Comparison of ENCODE assay signal across 32 cellular contexts in the genomic region with DNA sequence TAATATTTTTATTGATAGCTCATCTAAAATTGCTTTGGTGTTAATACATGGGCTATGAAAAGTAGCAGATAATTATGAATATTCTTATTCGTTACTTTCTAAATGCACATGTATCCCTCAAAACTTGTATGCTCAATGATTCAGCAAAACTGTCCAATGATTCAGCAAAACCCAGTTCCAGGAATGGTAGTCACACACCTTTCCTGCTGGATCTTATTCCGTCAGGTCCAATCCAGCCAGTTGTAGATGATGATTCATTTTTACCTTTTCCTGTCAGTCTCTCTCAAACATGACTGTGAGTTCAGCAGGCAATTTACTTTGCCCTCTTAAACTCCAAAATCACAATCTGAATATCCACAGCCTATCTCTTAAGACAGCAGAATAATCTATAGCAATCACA. TPM values are rescaled to one million over a fixed set of nuclear protein-coding genes. Genes with fewer than 3 reads are reported as not detected.
"Had no signal": no experiment of that assay in that cellular context is flagged by ENCODE, and none has a peak within 500 bp of the region (broad histone marks: within the 10 kb centered on the region; RNA-seq: fewer than 3 reads in every experiment).

No MANE protein-coding gene starts in this region.

- H3K4me1 ChIP-seq: esophagus muscularis mucosa, heart right ventricle, sigmoid colon had no signal

- H3K9me3 ChIP-seq: esophagus muscularis mucosa, heart right ventricle, ovary, sigmoid colon, thoracic aorta had no signal

- H3K9me3 Mint-ChIP-seq: activated T-helper 17 cell treated with anti-CD3 and anti-CD28 coated beads, Interleukin-2, amount 50 U/mL, for 72 hours had no signal

- H3K4me3 Mint-ChIP-seq: activated CD8-positive, alpha-beta T cell treated with anti-CD3 and anti-CD28 coated beads for 36 hours; activated T-cell treated with anti-CD3 and anti-CD28 coated beads, Interleukin-2, amount 50 U/mL, for 4 hours; activated T-helper 17 cell treated with anti-CD3 and anti-CD28 coated beads, Interleukin-2, amount 50 U/mL, for 72 hours; effector memory CD8-positive, alpha-beta T cell; mesothelial cell of epicardium; naive B cell; stimulated activated effector memory CD8-positive, alpha-beta T cell treated with anti-CD3 and anti-CD28 coated beads, Interleukin-12 subunit alpha, Interleukin-12 subunit beta, amount 100 ng/mL, for 72 hours; stimulated activated naive CD8-positive, alpha-beta T cell treated with anti-CD3 and anti-CD28 coated beads, Interleukin-15, Interleukin-2, amounts not matched to agents 100 ng/mL and 50 ng/mL, for 24 hours had no signal

- DNase-seq: activated CD4-positive, alpha-beta T cell treated with anti-CD3 and anti-CD28 coated beads, Interleukin-2, amount 50 U/mL, for 1 hour; activated CD4-positive, CD25-positive, alpha-beta regulatory T cell treated with anti-CD3 and anti-CD28 coated beads, Interleukin-2, amount 50 U/mL, for 72 hours; activated CD8-positive, alpha-beta T cell treated with anti-CD3 and anti-CD28 coated beads for 36 hours; activated T-cell treated with anti-CD3 and anti-CD28 coated beads, Interleukin-2, amount 50 U/mL, for 4 hours; anterior cingulate cortex; effector memory CD8-positive, alpha-beta T cell; foreskin melanocyte; heart right ventricle; left cardiac atrium; left ventricle myocardium superior; naive B cell; ovary; retina; sigmoid colon; small intestine; stimulated activated CD4-positive, alpha-beta T cell treated with anti-CD3 and anti-CD28 coated beads, Interleukin-4, amount 100 ng/mL, for 24 hours; T-helper 2 cell; trophoblast cell had no signal

- H3K27me3 Mint-ChIP-seq: activated CD8-positive, alpha-beta T cell treated with anti-CD3 and anti-CD28 coated beads for 36 hours; activated T-helper 17 cell treated with anti-CD3 and anti-CD28 coated beads, Interleukin-2, amount 50 U/mL, for 72 hours; effector memory CD8-positive, alpha-beta T cell; naive B cell; progenitor cell of endocrine pancreas; stimulated activated naive CD8-positive, alpha-beta T cell treated with anti-CD3 and anti-CD28 coated beads, Interleukin-15, Interleukin-2, amounts not matched to agents 100 ng/mL and 50 ng/mL, for 24 hours had no signal

- H3K4me3 ChIP-seq: coronary artery, esophagus muscularis mucosa, heart right ventricle, ovary, sigmoid colon, thoracic aorta had no signal

- H3K36me3 ChIP-seq: esophagus muscularis mucosa, heart right ventricle, ovary, sigmoid colon, thoracic aorta had no signal

- ATAC-seq: activated CD8-positive, alpha-beta T cell treated with anti-CD3 and anti-CD28 coated beads for 36 hours; activated naive CD4-positive, alpha-beta T cell treated with anti-CD3 and anti-CD28 coated beads, Interleukin-2, amount 50 U/mL, for 72 hours; activated T-cell treated with anti-CD3 and anti-CD28 coated beads, Interleukin-2, amount 50 U/mL, for 4 hours; activated T-helper 17 cell treated with anti-CD3 and anti-CD28 coated beads, Interleukin-2, amount 50 U/mL, for 72 hours; effector memory CD8-positive, alpha-beta T cell; heart right ventricle; left cardiac atrium; left ventricle myocardium superior; stimulated activated effector memory CD8-positive, alpha-beta T cell treated with anti-CD3 and anti-CD28 coated beads, Interleukin-12 subunit alpha, Interleukin-12 subunit beta, amount 100 ng/mL, for 72 hours had no signal

- H3K4me1 Mint-ChIP-seq: activated T-helper 17 cell treated with anti-CD3 and anti-CD28 coated beads, Interleukin-2, amount 50 U/mL, for 72 hours; mesothelial cell of epicardium; naive B cell; stimulated activated effector memory CD8-positive, alpha-beta T cell treated with anti-CD3 and anti-CD28 coated beads, Interleukin-12 subunit alpha, Interleukin-12 subunit beta, amount 100 ng/mL, for 72 hours had no signal

- H3K27ac Mint-ChIP-seq: activated CD8-positive, alpha-beta T cell treated with anti-CD3 and anti-CD28 coated beads for 36 hours; activated naive CD4-positive, alpha-beta T cell treated with anti-CD3 and anti-CD28 coated beads, Interleukin-2, amount 50 U/mL, for 72 hours; activated T-helper 17 cell treated with anti-CD3 and anti-CD28 coated beads, Interleukin-2, amount 50 U/mL, for 72 hours; effector memory CD8-positive, alpha-beta T cell; mesothelial cell of epicardium; naive B cell; progenitor cell of endocrine pancreas; stimulated activated effector memory CD8-positive, alpha-beta T cell treated with anti-CD3 and anti-CD28 coated beads, Interleukin-12 subunit alpha, Interleukin-12 subunit beta, amount 100 ng/mL, for 72 hours; stimulated activated naive CD8-positive, alpha-beta T cell treated with anti-CD3 and anti-CD28 coated beads, Interleukin-15, Interleukin-2, amounts not matched to agents 100 ng/mL and 50 ng/mL, for 24 hours had no signal

- H3K27ac ChIP-seq: coronary artery, esophagus muscularis mucosa, heart right ventricle, ovary, sigmoid colon, thoracic aorta had no signal

- H3K27me3 ChIP-seq: esophagus muscularis mucosa, heart right ventricle, ovary, sigmoid colon had no signal

- H3K36me3 Mint-ChIP-seq: naive B cell; stimulated activated effector memory CD8-positive, alpha-beta T cell treated with anti-CD3 and anti-CD28 coated beads, Interleukin-12 subunit alpha, Interleukin-12 subunit beta, amount 100 ng/mL, for 72 hours had no signal

RNA-seq across cellular contexts. Expression of a gene that starts 12.9 kb away (rescaled TPM):
- total RNA-seq: activated CD8-positive, alpha-beta T cell treated with anti-CD3 and anti-CD28 coated beads for 36 hours; activated naive CD4-positive, alpha-beta T cell treated with anti-CD3 and anti-CD28 coated beads, Interleukin-2, amount 50 U/mL, for 72 hours; activated T-cell treated with anti-CD3 and anti-CD28 coated beads, Interleukin-2, amount 50 U/mL, for 4 hours; activated T-helper 17 cell treated with anti-CD3 and anti-CD28 coated beads, Interleukin-2, amount 50 U/mL, for 72 hours; cardiac septum; cerebellum; esophagus muscularis mucosa; glomerular endothelial cell; heart right ventricle; left cardiac atrium; left ventricle myocardium superior; lung microvascular endothelial cell; mesothelial cell of epicardium; ovary; progenitor cell of endocrine pancreas; sigmoid colon; subcutaneous adipose tissue; thoracic aorta had no signal
